In the genomic region with DNA sequence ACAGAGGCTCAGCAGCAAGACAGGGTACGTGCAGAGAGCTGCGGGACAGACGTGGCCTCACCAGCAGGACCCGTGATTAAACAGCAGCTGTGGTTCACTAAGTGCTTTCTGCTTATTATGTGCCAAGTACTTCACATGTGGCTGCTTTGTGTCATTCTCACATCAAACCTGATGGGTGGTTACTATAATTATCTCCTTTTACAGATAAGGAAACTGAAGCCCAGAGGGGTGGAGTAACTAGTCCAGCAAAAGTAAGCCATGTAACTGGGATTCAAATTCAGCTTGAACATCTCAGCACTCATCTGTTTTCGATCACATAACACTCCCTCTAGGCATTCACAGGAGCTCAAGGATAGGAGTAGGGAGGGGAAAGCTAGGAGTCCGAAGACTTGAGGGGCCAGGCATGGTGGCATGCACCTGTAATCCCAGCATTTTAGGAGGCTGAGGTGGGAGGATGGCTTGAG, we compare ENCODE assay signal across 9 cellular contexts. TPM values are rescaled to one million over a fixed set of nuclear protein-coding genes. Genes with fewer than 3 reads are reported as not detected.
DNase-seq lines count a peak whose midpoint lies in the region; ATAC-seq and TF ChIP-seq lines count a peak whose summit lies in the region.
"Had no signal": no experiment of that assay in that cellular context is flagged by ENCODE, and none has a peak within 500 bp of the region (broad histone marks: within the 10 kb centered on the region; RNA-seq: fewer than 3 reads in every experiment).

No MANE protein-coding gene starts in this region.

- ATAC-seq in GM18861 (IDR thresholded peaks at IDR 0.05; ENCODE audit: unreplicated experiment) = peak; percentile 62
- no peak for ATAC-seq in HG02981 (IDR thresholded peaks at IDR 0.05; ENCODE audit: unreplicated experiment)

- no peak for TF ChIP-seq CTCF in choroid plexus epithelial cell (conservative IDR thresholded peaks at IDR 0.05; ENCODE audit: low read depth, low read length)

- no peak overlapping the region for H2AK5ac ChIP-seq in trophoblast cell (ENCODE audit: low read length)

- H3K14ac ChIP-seq in trophoblast cell (ENCODE audit: low read length) = no peak overlapping the region

- H4K8ac ChIP-seq in trophoblast cell (ENCODE audit: low read depth, low read length) = no peak overlapping the region

- H3K79me1 ChIP-seq in trophoblast cell (ENCODE audit: low read length) = peaks cover 12% of the 10 kb centered on the region

- no peak overlapping the region for H3K18ac ChIP-seq in trophoblast cell (ENCODE audit: low read length)

- no peak overlapping the region for H4K12ac ChIP-seq in trophoblast cell (ENCODE audit: low read depth, low read length)

- H3K9ac ChIP-seq in trophoblast cell (ENCODE audit: low read length) = no peak overlapping the region

- no peak overlapping the region for H2BK5ac ChIP-seq in trophoblast cell (ENCODE audit: low read depth, low read length, poor library complexity)

- no peaks in the 10 kb centered on the region for H3K27me3 ChIP-seq in trophoblast cell (ENCODE audit: insufficient read depth, low read length)

- H2AFZ ChIP-seq in trophoblast cell (ENCODE audit: insufficient read depth, low read length, poor library complexity) = no peak overlapping the region

- no peaks in the 10 kb centered on the region for H3K9me3 ChIP-seq in trophoblast cell (ENCODE audit: insufficient read depth, low read depth, low read length)

- H3K4me1 ChIP-seq in trophoblast cell (ENCODE audit: control insufficient read depth in 1 of 2, insufficient read depth in 2 of 2, low read length in 2 of 2) = peaks cover 12 to 22% of the 10 kb centered on the region in 2 experiments

- DNase-seq in NCI-H2029 (lab: John Stamatoyannopoulos, UW) = peak; percentile 88
- DNase-seq in choroid plexus epithelial cell (ENCODE audit: low read depth) = peak; percentile 72
- DNase-seq in trophoblast cell = peak; percentile 63 to 83
- no peak for DNase-seq in stimulated activated CD4-positive, alpha-beta T cell treated with anti-CD3 and anti-CD28 coated beads, Interleukin-1b, Interleukin-23, amount 100 ng/mL, for 48 hours
- DNase-seq in central memory CD4-positive, alpha-beta T cell = no peak
- no peak for DNase-seq in C1 segment of cervical spinal cord (lab: John Stamatoyannopoulos, UW)
- DNase-seq: H7 had no signal

- H3K4ac ChIP-seq in trophoblast cell (ENCODE audit: low read depth, low read length) = no peak overlapping the region

- H3K27ac ChIP-seq in trophoblast cell (ENCODE audit: low read depth, low read length) = no peak overlapping the region

- H3K23ac ChIP-seq in trophoblast cell (ENCODE audit: low read length) = no peak overlapping the region

- no peak overlapping the region for H3K4me2 ChIP-seq in trophoblast cell (ENCODE audit: low read length)

- no CpG with 5 or more reads among the region's 6 CpGs for WGBS in trophoblast cell (ENCODE audit: extremely low coverage, insufficient coverage, insufficient read length)

- no peak overlapping the region for H4K91ac ChIP-seq in trophoblast cell (ENCODE audit: low read depth, low read length)

- H3K4me3 ChIP-seq in choroid plexus epithelial cell (ENCODE audit: low read depth, low read length) (no peak overlapping the region), trophoblast cell (ENCODE audit: low read depth, low read length) (no peak overlapping the region)

- no peak overlapping the region for H2BK12ac ChIP-seq in trophoblast cell (ENCODE audit: low read length)

- H3K79me2 ChIP-seq in trophoblast cell (ENCODE audit: control insufficient read depth, insufficient read depth, low read length, poor library complexity) = no peaks in the 10 kb centered on the region

- no peaks in the 10 kb centered on the region for H3K36me3 ChIP-seq in trophoblast cell (ENCODE audit: control insufficient read depth in 1 of 2, insufficient read depth in 2 of 2, low read length in 2 of 2)

- no peak overlapping the region for H2BK120ac ChIP-seq in trophoblast cell (ENCODE audit: insufficient read depth, low read length, poor library complexity)

RNA-seq across cellular contexts. Expression of a gene that starts 50.8 kb away (rescaled TPM):
- 204 and 206 TPM in 2 replicates for polyA plus RNA-seq in trophoblast cell (2013)

RNA-seq across cellular contexts. Expression of a gene that starts 51.3 kb away (rescaled TPM):
- polyA plus RNA-seq in trophoblast cell (2013) = 231 and 235 TPM in 2 replicates

Comparison
In these comparisons a context has a peak if more than half of its experiments do, and no peak if none do; other contexts are left out.
1. DNase-seq: peak in NCI-H2029 (single experiment), choroid plexus epithelial cell (single experiment) and trophoblast cell (2 of 2); none in stimulated activated CD4-positive, alpha-beta T cell treated with anti-CD3 and anti-CD28 coated beads, Interleukin-1b, Interleukin-23, amount 100 ng/mL, for 48 hours (single experiment), central memory CD4-positive, alpha-beta T cell (single experiment) and C1 segment of cervical spinal cord (0 of 14).